8 cellular contexts compared by ENCODE assay signal in the genomic region with DNA sequence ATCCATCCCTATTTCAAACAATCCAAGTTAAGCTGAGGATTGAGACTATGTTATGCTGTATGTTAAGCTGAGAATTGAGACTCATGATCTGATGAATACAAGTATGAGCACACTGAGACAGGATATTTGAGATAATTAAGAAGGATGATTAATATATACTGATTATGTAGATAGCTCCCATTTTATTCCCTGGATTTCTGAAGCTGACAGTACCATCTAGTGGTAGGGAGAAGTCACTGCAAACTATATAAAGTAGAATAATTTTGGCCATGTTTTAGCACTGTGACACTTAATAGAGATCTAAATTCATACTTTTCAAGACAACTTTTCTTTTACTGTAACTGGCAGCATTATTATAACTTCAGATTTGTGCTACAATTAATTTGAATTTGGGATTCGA. TPM values are rescaled to one million over a fixed set of nuclear protein-coding genes. Genes with fewer than 3 reads are reported as not detected.
DNase-seq lines count a peak whose midpoint lies in the region; ATAC-seq, FAIRE-seq and TF ChIP-seq lines count a peak whose summit lies in the region.

No MANE protein-coding gene starts in this region.

- ATAC-seq in HG02981 (IDR thresholded peaks at IDR 0.05; ENCODE audit: unreplicated experiment) (no peak), HG02852 (IDR thresholded peaks at IDR 0.05; ENCODE audit: unreplicated experiment) (no peak), GM19328 (IDR thresholded peaks at IDR 0.05; ENCODE audit: unreplicated experiment) (no peak)

- H3K36me3 ChIP-seq in small intestine (ENCODE audit: control insufficient read depth in 2 of 2, insufficient read depth in 2 of 2, low read length in 2 of 2), result no peaks in the 10 kb centered on the region

- DNase-seq in NCI-H2171 treated with DMSO at 0.1 percent for 48 hours (lab: John Stamatoyannopoulos, UW), result peak; percentile 26
- DNase-seq in NCI-H2171 (lab: John Stamatoyannopoulos, UW), result no peak
- DNase-seq in NCI-H2227 (lab: John Stamatoyannopoulos, UW; ENCODE audit: unreplicated experiment), result peak; percentile 25
- no peak for DNase-seq in endothelial cell (ENCODE audit: low spot score)
- peak; percentile 35 for DNase-seq in small intestine

- H3K36me3 Mint-ChIP-seq in endothelial cell (ENCODE audit: low read depth, unreplicated experiment), result peaks cover 15% of the 10 kb centered on the region

- H3K27ac Mint-ChIP-seq in endothelial cell (ENCODE audit: unreplicated experiment), result no peak overlapping the region

- H3K9me3 ChIP-seq in small intestine (ENCODE audit: control insufficient read depth, low read depth), result no peaks in the 10 kb centered on the region

- FAIRE-seq in small intestine (lab: Jason Lieb, UNC), result peak; percentile 41

- peak; percentile 65 for TF ChIP-seq CTCF in endothelial cell (IDR thresholded peaks at IDR 0.05; ENCODE audit: unreplicated experiment)

- H3K4me1 Mint-ChIP-seq in endothelial cell (ENCODE audit: unreplicated experiment), result peaks cover 30% of the 10 kb centered on the region

- H3K27me3 ChIP-seq in small intestine (ENCODE audit: control insufficient read depth in 2 of 2, insufficient read depth in 2 of 2, low read length in 2 of 2), result no peaks in the 10 kb centered on the region

- no peak overlapping the region for H3K27ac ChIP-seq in small intestine (ENCODE audit: low read depth in 1 of 2, low read length in 1 of 2)

- no peaks in the 10 kb centered on the region for H3K4me1 ChIP-seq in small intestine (ENCODE audit: control insufficient read depth in 2 of 2, insufficient read depth in 1 of 2, low read depth in 1 of 2, low read length in 1 of 2)

- H3K4me3 ChIP-seq in small intestine (ENCODE audit: low read depth in 1 of 2, low read length in 2 of 2), result no peak overlapping the region

- no peaks in the 10 kb centered on the region for H3K27me3 Mint-ChIP-seq in endothelial cell (ENCODE audit: unreplicated experiment)

- H3K9me3 Mint-ChIP-seq in endothelial cell (ENCODE audit: unreplicated experiment), result no peaks in the 10 kb centered on the region

- no peak overlapping the region for H3K4me3 Mint-ChIP-seq in endothelial cell (ENCODE audit: unreplicated experiment)

- WGBS in small intestine, 3 donors, result 62 to 97% (median 75%) methylated on average over 1 of the region's 1 CpG

RNA-seq across cellular contexts. Expression of gene PHF6, which starts 23.1 kb away (rescaled TPM):
- 50.0 TPM for total RNA-seq in endothelial cell (ENCODE audit: unreplicated experiment)
- 1 to 10 TPM; 3.2 to 7.5 (median 4.7) TPM for polyA plus RNA-seq in small intestine

Comparison
In these comparisons a context has a peak if more than half of its experiments do, and no peak if none do; other contexts are left out.
1. DNase-seq: peak in NCI-H2171 treated with DMSO at 0.1 percent for 48 hours (single experiment), NCI-H2227 (single experiment) and small intestine (single experiment); none in NCI-H2171 (single experiment) and endothelial cell (single experiment).